12 cellular contexts compared by ENCODE assay signal in genomic region chr16:62034236-62035114, GRCh38. TPM values are rescaled to one million over a fixed set of nuclear protein-coding genes. Genes with fewer than 3 reads are reported as not detected.
DNase-seq lines count a peak whose midpoint lies in the region; ATAC-seq and TF ChIP-seq lines count a peak whose summit lies in the region.
"Had no signal": no experiment of that assay in that cellular context is flagged by ENCODE, and none has a peak within 500 bp of the region (broad histone marks: within the 10 kb centered on the region; RNA-seq: fewer than 3 reads in every experiment).

No MANE protein-coding gene starts in this region.

- H4K20me1 ChIP-seq in GM23248 (ENCODE audit: insufficient read depth): no peaks in the 10 kb centered on the region

- H3K36me3 ChIP-seq in GM23248 (ENCODE audit: low read depth): no peaks in the 10 kb centered on the region
- H3K36me3 ChIP-seq: uterus had no signal

- peak overlapping the region; percentile 13 for H3K4me3 ChIP-seq in epithelial cell of esophagus (ENCODE audit: low read length)
- H3K4me3 ChIP-seq in GM23248: no peak overlapping the region

- peaks cover 9% of the 10 kb centered on the region for H3K9me3 Mint-ChIP-seq in activated CD8-positive, alpha-beta memory T cell treated with anti-CD3 and anti-CD28 coated beads, Interleukin-2, amount 10 ng/mL, durations not matched to agents 7 days and 5 days (ENCODE audit: low read depth)
- H3K9me3 Mint-ChIP-seq in nephron (no peaks in the 10 kb centered on the region), type B pancreatic cell (no peaks in the 10 kb centered on the region)
- H3K9me3 Mint-ChIP-seq: dendritic cell treated with granulocyte-macrophage colony-stimulating factor and Interleukin-4, amounts not matched to agents 40 ng/mL and 50 ng/mL, for 4 days had no signal

- no peaks in the 10 kb centered on the region for H3K9me3 ChIP-seq in GM23248 (ENCODE audit: low read depth)
- H3K9me3 ChIP-seq: uterus had no signal

- WGBS in GM23248 (ENCODE audit: low coverage in 1 of 2, low lambda C conversion rate in 2 of 2, missing lambda C conversion rate in 2 of 2), 2 experiments: 6% methylated on average over 32 of the region's 32 CpGs

- H3F3A ChIP-seq in GM23248 (ENCODE audit: insufficient read depth): no peaks in the 10 kb centered on the region

- no peak for DNase-seq in activated CD8-positive, alpha-beta memory T cell treated with anti-CD3 and anti-CD28 coated beads, Interleukin-2, amount 10 ng/mL, durations not matched to agents 7 days and 5 days
- no peak for DNase-seq in activated CD8-positive, alpha-beta memory T cell treated with anti-CD3 and anti-CD28 coated beads, Interleukin-2, amount 50 U/mL, for 4 hours
- DNase-seq in epithelial cell of esophagus (ENCODE audit: low read depth) (no peak), type B pancreatic cell (ENCODE audit: extremely low spot score, unreplicated experiment) (no peak), NOMO-1 (lab: John Stamatoyannopoulos, UW; ENCODE audit: unreplicated experiment in 2 of 2) (no peak), GM23248 (no peak)
- DNase-seq: uterus had no signal

- no peak overlapping the region for H3K4me2 ChIP-seq in GM23248 (ENCODE audit: unreplicated experiment)
- H3K4me2 ChIP-seq: KMS-11 had no signal

- peaks cover 2% of the 10 kb centered on the region for H3K36me3 Mint-ChIP-seq in activated CD8-positive, alpha-beta memory T cell treated with anti-CD3 and anti-CD28 coated beads, Interleukin-2, amount 10 ng/mL, durations not matched to agents 7 days and 5 days
- H3K36me3 Mint-ChIP-seq in nephron (ENCODE audit: low read depth) (no peaks in the 10 kb centered on the region), type B pancreatic cell (no peaks in the 10 kb centered on the region)

- no peak for ATAC-seq in activated CD8-positive, alpha-beta memory T cell treated with anti-CD3 and anti-CD28 coated beads, Interleukin-2, amount 10 ng/mL, durations not matched to agents 7 days and 5 days
- no peak for ATAC-seq in GM19463 (IDR thresholded peaks at IDR 0.05; ENCODE audit: unreplicated experiment)

- H3K27ac ChIP-seq in GM23248: no peak overlapping the region
- H3K27ac ChIP-seq: KMS-11, uterus had no signal

- TF ChIP-seq CTCF in epithelial cell of esophagus (IDR thresholded peaks at IDR 0.05; ENCODE audit: insufficient read depth, low read depth, low read length, missing control alignments) (no peak), nephron (IDR thresholded peaks at IDR 0.05; ENCODE audit: unreplicated experiment in 3 of 3) (no peak), type B pancreatic cell (conservative IDR thresholded peaks at IDR 0.05) (no peak)

- H3K79me2 ChIP-seq in GM23248 (ENCODE audit: insufficient read depth): no peaks in the 10 kb centered on the region

- H3K27ac Mint-ChIP-seq in activated CD8-positive, alpha-beta memory T cell treated with anti-CD3 and anti-CD28 coated beads, Interleukin-2, amount 10 ng/mL, durations not matched to agents 7 days and 5 days: peak overlapping the region; percentile 65
- H3K27ac Mint-ChIP-seq in nephron: peak overlapping the region in 2 of 3 experiments; percentile 1 to 25
- peak overlapping the region; percentile 30 for H3K27ac Mint-ChIP-seq in type B pancreatic cell
- H3K27ac Mint-ChIP-seq: dendritic cell treated with granulocyte-macrophage colony-stimulating factor and Interleukin-4, amounts not matched to agents 40 ng/mL and 50 ng/mL, for 4 days had no signal

- H3K9me2 ChIP-seq in GM23248 (ENCODE audit: insufficient read depth): no peaks in the 10 kb centered on the region

- no peak overlapping the region for H3K4me3 Mint-ChIP-seq in activated CD8-positive, alpha-beta memory T cell treated with anti-CD3 and anti-CD28 coated beads, Interleukin-2, amount 10 ng/mL, durations not matched to agents 7 days and 5 days
- H3K4me3 Mint-ChIP-seq in nephron (peak overlapping the region; percentile 87 to 93 (median 88)), type B pancreatic cell (peak overlapping the region; percentile 91)
- H3K4me3 Mint-ChIP-seq: dendritic cell treated with granulocyte-macrophage colony-stimulating factor and Interleukin-4, amounts not matched to agents 40 ng/mL and 50 ng/mL, for 4 days had no signal

- H3K4me1 Mint-ChIP-seq in activated CD8-positive, alpha-beta memory T cell treated with anti-CD3 and anti-CD28 coated beads, Interleukin-2, amount 10 ng/mL, durations not matched to agents 7 days and 5 days: no peaks in the 10 kb centered on the region
- H3K4me1 Mint-ChIP-seq in nephron (peaks cover 35% of the 10 kb centered on the region), type B pancreatic cell (ENCODE audit: unreplicated experiment) (peaks cover 21% of the 10 kb centered on the region)

- in situ Hi-C loops in GM23248 (cut with MboI): no loop called here

- CTCF ChIA-PET in activated CD8-positive, alpha-beta memory T cell treated with anti-CD3 and anti-CD28 coated beads, Interleukin-2, amount 10 ng/mL, durations not matched to agents 7 days and 5 days (lab: Charles Lee): no interaction called here

- H3K4me1 ChIP-seq in GM23248 (ENCODE audit: insufficient read depth): no peaks in the 10 kb centered on the region

- peaks cover 5% of the 10 kb centered on the region for H3K27me3 ChIP-seq in GM23248 (replicated peaks; ENCODE audit: insufficient read depth)

- peaks cover 12% of the 10 kb centered on the region for H3K27me3 Mint-ChIP-seq in activated CD8-positive, alpha-beta memory T cell treated with anti-CD3 and anti-CD28 coated beads, Interleukin-2, amount 10 ng/mL, durations not matched to agents 7 days and 5 days
- H3K27me3 Mint-ChIP-seq in nephron (ENCODE audit: low read depth) (peaks cover 91% of the 10 kb centered on the region), type B pancreatic cell (peaks cover 89% of the 10 kb centered on the region)

- H3K9ac ChIP-seq in GM23248: no peak overlapping the region
- H3K9ac ChIP-seq: KMS-11 had no signal

- no peak overlapping the region for H2AFZ ChIP-seq in GM23248

RNA-seq across cellular contexts. Expression of gene CDH8, which starts 1.8 kb away (rescaled TPM):
- total RNA-seq in activated CD8-positive, alpha-beta memory T cell treated with anti-CD3 and anti-CD28 coated beads, Interleukin-2, amount 10 ng/mL, durations not matched to agents 7 days and 5 days: not detected
- 8.0 and 8.2 TPM in 2 replicates for total RNA-seq in type B pancreatic cell (ENCODE audit: low replicate concordance)
- not detected in 2 replicates for total RNA-seq in GM23248 (2014; rRNA removed; shearing (Covaris generic))
- not detected in 2 replicates for polyA plus RNA-seq in GM23248 (2016; fragmentation: Nextera tagmentation; extraction: Ambion mirVana)
- total RNA-seq: T-helper 1 cell treated with Interleukin-12 subunit alpha and Interleukin-12 subunit beta and Interleukin-4 antibody, amounts not matched to agents 30 ng/mL and 1 ng/mL, for 36 hours had no signal

Comparison
In these comparisons a context has a peak if more than half of its experiments do, and no peak if none do; other contexts are left out.
1. H3K27ac Mint-ChIP-seq: peak in every context shown above with its lines; median percentile 65 in activated CD8-positive, alpha-beta memory T cell treated with anti-CD3 and anti-CD28 coated beads, Interleukin-2, amount 10 ng/mL, durations not matched to agents 7 days and 5 days; 30 in type B pancreatic cell; 13 in nephron.